In genomic region chr1:85394130-85394529, GRCh38 we compare ENCODE assay signal across 30 cellular contexts.
DNase-seq lines count a peak whose midpoint lies in the region; ATAC-seq and TF ChIP-seq lines count a peak whose summit lies in the region.
"Had no signal": no experiment of that assay in that cellular context is flagged by ENCODE, and none has a peak within 500 bp of the region (broad histone marks: within the 10 kb centered on the region; RNA-seq: fewer than 3 reads in every experiment).

No MANE protein-coding gene starts in this region.

- H3K36me3 ChIP-seq in GM23338 (ENCODE audit: insufficient read depth) (no peaks in the 10 kb centered on the region), mesenchymal stem cell (ENCODE audit: control insufficient read depth in 1 of 2, insufficient read depth in 2 of 2, low read depth in 1 of 2, low read length in 2 of 2) (no peaks in the 10 kb centered on the region), colonic mucosa (no peaks in the 10 kb centered on the region)
- H3K36me3 ChIP-seq: BLaER1 treated with 17β-estradiol and CSF1 and Interleukin-3, amounts not matched to agents 10 nM and 100 nM; lower lobe of right lung; SJCRH30; transverse colon had no signal

- H3K9me3 ChIP-seq in mesenchymal stem cell (ENCODE audit: control insufficient read depth, low read length) (no peaks in the 10 kb centered on the region), colonic mucosa (no peaks in the 10 kb centered on the region)
- H3K9me3 ChIP-seq: BLaER1 treated with 17β-estradiol and CSF1 and Interleukin-3, amounts not matched to agents 10 nM and 100 nM; lower lobe of right lung; psoas muscle; SJCRH30; transverse colon had no signal

- H3K79me2 ChIP-seq in GM23338 (replicated peaks; ENCODE audit: insufficient read depth), result no peaks in the 10 kb centered on the region

- no peak overlapping the region for H2BK15ac ChIP-seq in mesenchymal stem cell (ENCODE audit: low read depth, poor library complexity, severe bottlenecking)

- H3K27ac ChIP-seq in GM23338 (ENCODE audit: low read depth), result no peak overlapping the region
- H3K27ac ChIP-seq in mesenchymal stem cell (ENCODE audit: low read length, poor library complexity, severe bottlenecking), result no peak overlapping the region
- H3K27ac ChIP-seq in colonic mucosa, result no peak overlapping the region
- H3K27ac ChIP-seq: BLaER1 treated with 17β-estradiol and CSF1 and Interleukin-3, amounts not matched to agents 10 nM and 100 nM; lower lobe of right lung; psoas muscle; SJCRH30; transverse colon had no signal

- WGBS in mesenchymal stem cell, result 100% methylated on average over 1 of the region's 2 CpGs

- no peak overlapping the region for H2BK12ac ChIP-seq in mesenchymal stem cell (ENCODE audit: low read length in 2 of 2)

- no peak overlapping the region for H4K91ac ChIP-seq in mesenchymal stem cell (ENCODE audit: low read length)

- H3K79me1 ChIP-seq in mesenchymal stem cell (replicated peaks; ENCODE audit: low read length, poor library complexity, severe bottlenecking), result peaks cover 20% of the 10 kb centered on the region

- H3K14ac ChIP-seq in mesenchymal stem cell (ENCODE audit: low read length in 2 of 2), result no peak overlapping the region

- peak overlapping the region in 1 of 2 experiments; percentile 48 for H3K18ac ChIP-seq in mesenchymal stem cell (ENCODE audit: low read depth in 1 of 2, low read length in 2 of 2)

- H3K27ac Mint-ChIP-seq in GM23338, result 0 out of 2 replicates have a peak overlapping the region, but pooled peaks have one; percentile 29
- H3K27ac Mint-ChIP-seq: activated naive CD8-positive, alpha-beta T cell; effector memory CD8-positive, alpha-beta T cell had no signal

- no peak for DNase-seq in GM23338 (ENCODE audit: low spot score)
- DNase-seq in NCI-H82 (lab: John Stamatoyannopoulos, UW), result peak; percentile 97
- peak; percentile 12 for DNase-seq in choroid plexus epithelial cell (ENCODE audit: low read depth)
- DNase-seq in mesenchymal stem cell, result peak; percentile 31
- DNase-seq in activated CD8-positive, alpha-beta memory T cell treated with anti-CD3 and anti-CD28 coated beads, Interleukin-2, amount 50 U/mL, for 4 hours, result no peak
- DNase-seq in colonic mucosa, result no peak
- no peak for DNase-seq in posterior cingulate gyrus
- DNase-seq: activated CD4-positive, alpha-beta T cell treated with anti-CD3 and anti-CD28 coated beads for 48 hours; activated CD8-positive, alpha-beta memory T cell treated with anti-CD3 and anti-CD28 coated beads for 24 hours; activated effector memory CD4-positive, alpha-beta T cell treated with anti-CD3 and anti-CD28 coated beads, Interleukin-2, amount 50 U/mL, for 16 hours; anterior cingulate cortex; cortex of kidney; DMS79; effector memory CD8-positive, alpha-beta T cell; GF-D8; GOT3; Kasumi-1; lower lobe of right lung; naive thymus-derived CD8-positive, alpha-beta T cell; NCI-H1417 treated with DMSO at 0.1 percent for 48 hours; NCI-H2081; NCI-H345; NCI-H748 treated with DMSO at 0.1 percent for 48 hours; psoas muscle; SJCRH30; stimulated activated CD4-positive, alpha-beta T cell treated with anti-CD3 and anti-CD28 coated beads, Interleukin-4, amount 100 ng/mL, for 24 hours; SW 1271; transverse colon had no signal

- H3K36me3 Mint-ChIP-seq in GM23338 (ENCODE audit: low read depth), result peaks cover 14% of the 10 kb centered on the region; the same call in 2 of the 3 replicates
- H3K36me3 Mint-ChIP-seq: activated naive CD8-positive, alpha-beta T cell had no signal

- no peak overlapping the region for H3K4ac ChIP-seq in mesenchymal stem cell (ENCODE audit: low read depth in 1 of 2, low read length in 2 of 2)

- no peak overlapping the region for H4K8ac ChIP-seq in mesenchymal stem cell (ENCODE audit: low read length)

- H3K4me3 Mint-ChIP-seq in GM23338, result no peak overlapping the region
- H3K4me3 Mint-ChIP-seq: activated naive CD8-positive, alpha-beta T cell; effector memory CD8-positive, alpha-beta T cell; naive thymus-derived CD8-positive, alpha-beta T cell had no signal

- peaks cover 49% of the 10 kb centered on the region for H3K4me1 Mint-ChIP-seq in GM23338
- H3K4me1 Mint-ChIP-seq: naive thymus-derived CD8-positive, alpha-beta T cell had no signal

- H3K4me1 ChIP-seq in GM23338 (ENCODE audit: insufficient read depth), result peaks cover 52% of the 10 kb centered on the region
- peaks cover 3% of the 10 kb centered on the region for H3K4me1 ChIP-seq in mesenchymal stem cell (ENCODE audit: control insufficient read depth, insufficient read depth, low read depth, low read length)
- H3K4me1 ChIP-seq in colonic mucosa, result no peaks in the 10 kb centered on the region
- H3K4me1 ChIP-seq: BLaER1 treated with 17β-estradiol and CSF1 and Interleukin-3, amounts not matched to agents 10 nM and 100 nM; lower lobe of right lung had no signal

- H3K9me2 ChIP-seq in GM23338 (ENCODE audit: insufficient read depth), result 0 out of 2 replicates have a peak, but pooled peaks cover 4% of the 10 kb centered on the region

- no peaks in the 10 kb centered on the region for H3K27me3 ChIP-seq in GM23338 (ENCODE audit: insufficient read depth)
- H3K27me3 ChIP-seq in mesenchymal stem cell (ENCODE audit: control insufficient read depth in 1 of 2, insufficient read depth in 1 of 2, low read length in 2 of 2), result no peaks in the 10 kb centered on the region
- no peaks in the 10 kb centered on the region for H3K27me3 ChIP-seq in colonic mucosa
- H3K27me3 ChIP-seq: BLaER1 treated with 17β-estradiol and CSF1 and Interleukin-3, amounts not matched to agents 10 nM and 100 nM; SJCRH30; transverse colon had no signal

- no peak overlapping the region for H2BK5ac ChIP-seq in mesenchymal stem cell (ENCODE audit: low read depth, low read length, poor library complexity, severe bottlenecking)

- H3K4me3 ChIP-seq in GM23338 (no peak overlapping the region), choroid plexus epithelial cell (ENCODE audit: low read depth, low read length) (no peak overlapping the region), mesenchymal stem cell (ENCODE audit: insufficient read depth in 1 of 2, low read depth in 1 of 2, low read length in 2 of 2) (no peak overlapping the region), colonic mucosa (no peak overlapping the region)
- H3K4me3 ChIP-seq: BLaER1 treated with 17β-estradiol and CSF1 and Interleukin-3, amounts not matched to agents 10 nM and 100 nM; lower lobe of right lung; psoas muscle; SJCRH30; transverse colon had no signal

- H3K9me3 Mint-ChIP-seq in GM23338, result peaks cover 8% of the 10 kb centered on the region; the same call in 2 of the 3 replicates
- H3K9me3 Mint-ChIP-seq: effector memory CD8-positive, alpha-beta T cell; naive thymus-derived CD8-positive, alpha-beta T cell had no signal

- H3K9ac ChIP-seq in mesenchymal stem cell (ENCODE audit: low read length) (no peak overlapping the region), colonic mucosa (ENCODE audit: low read depth in 2 of 2, low read length in 2 of 2) (no peak overlapping the region)
- H3K9ac ChIP-seq: BLaER1 treated with 17β-estradiol and CSF1 and Interleukin-3, amounts not matched to agents 10 nM and 100 nM had no signal

- 0 out of 3 replicates have a peak, but pooled peaks have one; percentile 17 for ATAC-seq in GM23338
- ATAC-seq: effector memory CD8-positive, alpha-beta T cell; lower lobe of right lung; naive thymus-derived CD8-positive, alpha-beta T cell; psoas muscle had no signal

- H3K4me2 ChIP-seq in GM23338, result peak overlapping the region; percentile 24; the same call in 1 of the 2 replicates
- H3K4me2 ChIP-seq in mesenchymal stem cell (ENCODE audit: low read length, poor library complexity, severe bottlenecking), result no peak overlapping the region
- H3K4me2 ChIP-seq: BLaER1 treated with 17β-estradiol and CSF1 and Interleukin-3, amounts not matched to agents 10 nM and 100 nM had no signal

- H3K23ac ChIP-seq in mesenchymal stem cell (ENCODE audit: low read length in 2 of 2), result no peak overlapping the region

- H3F3A ChIP-seq in GM23338 (replicated peaks; ENCODE audit: low read depth), result no peaks in the 10 kb centered on the region

- no peaks in the 10 kb centered on the region for H4K20me1 ChIP-seq in GM23338 (replicated peaks; ENCODE audit: insufficient read depth)
- H4K20me1 ChIP-seq: BLaER1 treated with 17β-estradiol and CSF1 and Interleukin-3, amounts not matched to agents 10 nM and 100 nM had no signal

- H3K27me3 Mint-ChIP-seq in GM23338 (ENCODE audit: insufficient read depth, low read depth, poor library complexity), result peaks cover 8% of the 10 kb centered on the region

- H2AFZ ChIP-seq in GM23338, result no peak overlapping the region
- H2AFZ ChIP-seq in mesenchymal stem cell (ENCODE audit: low read depth, low read length), result no peak overlapping the region

- no peak for TF ChIP-seq CTCF in GM23338 (conservative IDR thresholded peaks at IDR 0.05; ENCODE audit: low read depth in 2 of 2)
- no peak for TF ChIP-seq CTCF in choroid plexus epithelial cell (conservative IDR thresholded peaks at IDR 0.05; ENCODE audit: low read depth, low read length)
- no peak for TF ChIP-seq CTCF in colonic mucosa (IDR thresholded peaks at IDR 0.05)

- intact Hi-C loops in colonic mucosa (cut with DNase I) (no loop called here), posterior cingulate gyrus (cut with DNase I) (no loop called here)

- no peak overlapping the region for H2BK120ac ChIP-seq in mesenchymal stem cell (ENCODE audit: low read depth, low read length)

- no peak overlapping the region for H2AK5ac ChIP-seq in mesenchymal stem cell (ENCODE audit: low read length, severe bottlenecking)

TF ChIP-seq in GM23338, 12 proteins besides CTCF, POLR2A, EP300 and RAD21 (continues in another document):
- TF ChIP-seq STAT1 (IDR thresholded peaks at IDR 0.05; ENCODE audit: unreplicated experiment) (no peak), JUNB (IDR thresholded peaks at IDR 0.05; ENCODE audit: unreplicated experiment) (no peak)

Comparison
In these comparisons a context has a peak if more than half of its experiments do, and no peak if none do; other contexts are left out.
1. DNase-seq: peak in NCI-H82 (single experiment), choroid plexus epithelial cell (single experiment) and mesenchymal stem cell (single experiment); none in GM23338 (single experiment), activated CD8-positive, alpha-beta memory T cell treated with anti-CD3 and anti-CD28 coated beads, Interleukin-2, amount 50 U/mL, for 4 hours (single experiment), colonic mucosa (single experiment) and posterior cingulate gyrus (0 of 10).